8 cellular contexts compared by ENCODE assay signal in genomic region chr19:58408152-58409009, GRCh38.
DNase-seq lines count a peak whose midpoint lies in the region; ATAC-seq and TF ChIP-seq lines count a peak whose summit lies in the region.

ZNF584 (plus strand) TSS chr19:58408649; CDS start chr19:58409148, 499 bp downstream.

- no peak; the same call in 1 of the 2 replicates for TF ChIP-seq CTCF in C4-2B (conservative IDR thresholded peaks at IDR 0.05)

- ATAC-seq in GM19351 (IDR thresholded peaks at IDR 0.05; ENCODE audit: unreplicated experiment), result peak; percentile 88
- peak; percentile 82 for ATAC-seq in HG03520 (IDR thresholded peaks at IDR 0.05; ENCODE audit: unreplicated experiment)

- peak; percentile 92 for DNase-seq in NCI-H526 treated with DMSO at 0.1 percent for 48 hours (lab: John Stamatoyannopoulos, UW)
- peak; percentile 91 for DNase-seq in activated CD4-positive, alpha-beta T cell treated with anti-CD3 and anti-CD28 coated beads, Interleukin-2, amount 50 U/mL, for 1 hour
- peak; percentile 79 for DNase-seq in cortex of kidney (lab: John Stamatoyannopoulos, UW)
- peak; percentile 99 for DNase-seq in left kidney (ENCODE audit: low read depth, low spot score)
- peak; percentile 94 for DNase-seq in stimulated activated CD4-positive, alpha-beta T cell treated with anti-CD3 and anti-CD28 coated beads, Interleukin-1b, Interleukin-23, amount 100 ng/mL, for 48 hours

- peak within 1 kb of the TSS; percentile 88 for H3K27ac ChIP-seq in C4-2B

Comparison
In these comparisons a context has a peak if more than half of its experiments do, and no peak if none do; other contexts are left out.
1. Peak in every context shown above with its lines: DNase-seq, ATAC-seq and H3K27ac ChIP-seq.